Comparison of ENCODE assay signal across 8 cellular contexts in genomic region chr3:195900426-195901355, GRCh38. TPM values are rescaled to one million over a fixed set of nuclear protein-coding genes. Genes with fewer than 3 reads are reported as not detected.
DNase-seq lines count a peak whose midpoint lies in the region; ATAC-seq and TF ChIP-seq lines count a peak whose summit lies in the region.

No MANE protein-coding gene starts in this region.

- H3K4me1 ChIP-seq in endodermal cell (ENCODE audit: control insufficient read depth, insufficient read depth, low read length) = peaks cover 5% of the 10 kb centered on the region

- no peaks in the 10 kb centered on the region for H3K9me3 Mint-ChIP-seq in activated CD4-positive, alpha-beta T cell treated with anti-CD3 and anti-CD28 coated beads for 36 hours (ENCODE audit: low read depth)
- no peaks in the 10 kb centered on the region for H3K9me3 Mint-ChIP-seq in endodermal cell

- intact Hi-C loops in activated CD4-positive, alpha-beta T cell treated with anti-CD3 and anti-CD28 coated beads for 36 hours (cut with DNase I, micrococcal nuclease) = no loop called here

- no peak overlapping the region for H3K27ac ChIP-seq in endodermal cell (ENCODE audit: low read depth, low read length)

- H3K36me3 Mint-ChIP-seq in activated CD4-positive, alpha-beta T cell treated with anti-CD3 and anti-CD28 coated beads for 36 hours (ENCODE audit: low read depth) = peaks cover 4% of the 10 kb centered on the region
- H3K36me3 Mint-ChIP-seq in endodermal cell (ENCODE audit: low read depth) = peaks cover 8% of the 10 kb centered on the region

- no peaks in the 10 kb centered on the region for H3K9me3 ChIP-seq in endodermal cell (ENCODE audit: control insufficient read depth, low read length)

- POLR2A ChIA-PET in activated CD4-positive, alpha-beta T cell treated with anti-CD3 and anti-CD28 coated beads for 36 hours (lab: Charles Lee) = interaction anchor here (0.9 kb wide), 1 partner anchor 51 kb away, joined by 3 read pairs; no protein-coding TSS in a partner anchor

- no peak overlapping the region for H3K4me3 ChIP-seq in endodermal cell (ENCODE audit: low read length)

- peaks cover 2% of the 10 kb centered on the region for H3K36me3 ChIP-seq in endodermal cell (ENCODE audit: control insufficient read depth, insufficient read depth, low read length)

- CTCF ChIA-PET in activated CD4-positive, alpha-beta T cell treated with anti-CD3 and anti-CD28 coated beads for 36 hours (lab: Charles Lee) = interaction anchor here (0.6 to 2.6 kb wide), 8 partner anchors 9 to 834 kb away, joined by 3 to 9 read pairs (median 4); no protein-coding TSS in a partner anchor

- no peak for TF ChIP-seq CTCF in endodermal cell (conservative IDR thresholded peaks at IDR 0.05)

- H3K9ac ChIP-seq in endodermal cell (ENCODE audit: extremely low read depth, low read length, poor library complexity, severe bottlenecking) = no peak overlapping the region

- DNase-seq in activated CD4-positive, alpha-beta T cell treated with anti-CD3 and anti-CD28 coated beads for 36 hours = peak; percentile 74
- DNase-seq in activated CD4-positive, alpha-beta T cell treated with anti-CD3 and anti-CD28 coated beads for 1 hour = no peak
- peak; percentile 59 to 66 for DNase-seq in activated CD4-positive, alpha-beta T cell treated with anti-CD3 and anti-CD28 coated beads, Interleukin-2, amount 50 U/mL, for 48 hours
- DNase-seq in foreskin melanocyte (peak; percentile 98), putamen (ENCODE audit: low spot score) (peak; percentile 94), endodermal cell (no peak), NCI-H748 (lab: John Stamatoyannopoulos, UW; ENCODE audit: unreplicated experiment) (no peak)

- H3K4me3 Mint-ChIP-seq in activated CD4-positive, alpha-beta T cell treated with anti-CD3 and anti-CD28 coated beads for 36 hours = no peak overlapping the region
- H3K4me3 Mint-ChIP-seq in endodermal cell = no peak overlapping the region

- H3K4me1 Mint-ChIP-seq in activated CD4-positive, alpha-beta T cell treated with anti-CD3 and anti-CD28 coated beads for 36 hours = peaks cover 79% of the 10 kb centered on the region
- H3K4me1 Mint-ChIP-seq in endodermal cell = peaks cover 30% of the 10 kb centered on the region

- peak; percentile 63 for ATAC-seq in activated CD4-positive, alpha-beta T cell treated with anti-CD3 and anti-CD28 coated beads for 36 hours
- ATAC-seq in HG03432 (IDR thresholded peaks at IDR 0.05; ENCODE audit: unreplicated experiment) = peak; percentile 53

- H3K27me3 Mint-ChIP-seq in activated CD4-positive, alpha-beta T cell treated with anti-CD3 and anti-CD28 coated beads for 36 hours = no peaks in the 10 kb centered on the region
- no peaks in the 10 kb centered on the region for H3K27me3 Mint-ChIP-seq in endodermal cell (ENCODE audit: insufficient read depth)

- no peaks in the 10 kb centered on the region for H3K27me3 ChIP-seq in endodermal cell (ENCODE audit: control insufficient read depth, insufficient read depth, low read length, poor library complexity, severe bottlenecking)

- WGBS in endodermal cell (ENCODE audit: insufficient coverage in 1 of 2, insufficient read length in 1 of 2), 2 experiments = 83 to 92% methylated on average over 15 to 23 of the region's 23 CpGs

- peak overlapping the region; percentile 72 for H3K27ac Mint-ChIP-seq in activated CD4-positive, alpha-beta T cell treated with anti-CD3 and anti-CD28 coated beads for 36 hours
- no peak overlapping the region for H3K27ac Mint-ChIP-seq in endodermal cell

RNA-seq across cellular contexts. Expression of gene TNK2, which starts 7.7 kb away (rescaled TPM):
- 10 to 100 TPM; 49.9 to 54.2 TPM for total RNA-seq in activated CD4-positive, alpha-beta T cell treated with anti-CD3 and anti-CD28 coated beads for 36 hours
- total RNA-seq in endodermal cell = 10 to 100 TPM; 53.2 to 85.7 TPM
- 34.8 TPM for polyA plus RNA-seq in endodermal cell (2013, experiment 1 of 2)
- polyA plus RNA-seq in endodermal cell (2013, experiment 2 of 2) = 29.4 TPM

Comparison
In these comparisons a context has a peak if more than half of its experiments do, and no peak if none do; other contexts are left out.
1. DNase-seq: peak in activated CD4-positive, alpha-beta T cell treated with anti-CD3 and anti-CD28 coated beads for 36 hours (single experiment), activated CD4-positive, alpha-beta T cell treated with anti-CD3 and anti-CD28 coated beads, Interleukin-2, amount 50 U/mL, for 48 hours (2 of 2), foreskin melanocyte (single experiment) and putamen (single experiment); none in activated CD4-positive, alpha-beta T cell treated with anti-CD3 and anti-CD28 coated beads for 1 hour (single experiment), endodermal cell (single experiment) and NCI-H748 (single experiment).